ENCODE assay signal across 8 cellular contexts in the genomic region with DNA sequence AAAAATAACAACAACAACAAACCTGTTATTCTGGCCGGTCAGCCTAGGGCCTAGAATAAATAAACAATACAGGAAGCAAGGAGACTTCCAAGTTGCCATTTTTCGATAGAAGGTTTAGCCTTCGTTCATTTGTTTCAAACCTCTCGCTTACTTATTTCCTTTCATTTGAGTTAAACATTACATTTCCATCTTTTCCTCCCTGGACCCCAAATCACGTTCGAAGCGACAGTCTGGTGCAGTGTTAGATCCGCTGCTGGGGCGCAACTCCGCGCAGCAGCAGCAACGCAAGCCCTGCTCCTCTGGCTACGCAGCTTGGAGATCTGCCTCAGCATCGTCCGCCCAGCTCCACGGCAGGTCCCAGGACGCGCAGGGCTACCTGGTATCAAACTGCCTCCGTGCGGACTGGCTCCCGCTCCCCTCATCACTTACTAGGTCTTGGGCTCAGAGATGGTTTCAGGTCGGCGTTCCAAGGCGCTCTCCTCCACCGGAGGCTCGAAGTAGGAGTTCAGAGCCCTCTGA. TPM values are rescaled to one million over a fixed set of nuclear protein-coding genes. Genes with fewer than 3 reads are reported as not detected.
DNase-seq lines count a peak whose midpoint lies in the region; ATAC-seq and TF ChIP-seq lines count a peak whose summit lies in the region.

No MANE protein-coding gene starts in this region.

- H2AFZ ChIP-seq in Karpas-422 (ENCODE audit: low read length) (peak overlapping the region; percentile 85), neural progenitor cell (replicated peaks) (peak overlapping the region; percentile 79)

- DNase-seq in GM06990 (ENCODE audit: extremely low read depth, insufficient read length) (no peak), Karpas-422 (peak; percentile 76), fibroblast of villous mesenchyme (ENCODE audit: low read depth) (peak; percentile 49), neural progenitor cell (ENCODE audit: low spot score) (no peak), aorta (peak; percentile 49 to 75), SHP77 treated with DMSO at 0.1 percent for 48 hours (lab: John Stamatoyannopoulos, UW) (no peak)
- no peak for DNase-seq in activated T-helper 1 cell treated with anti-CD3 and anti-CD28 coated beads, Interleukin-12 subunit alpha, Interleukin-12 subunit beta, Interleukin-2, Interleukin-4 antibody, amounts not matched to agents 30 ng/mL and 10 ng/mL and 1 ng/mL, durations not matched to agents 14 hours and 24 hours and 36 hours (ENCODE audit: low spot score)

- H3K36me3 ChIP-seq in GM06990 (ENCODE audit: control insufficient read depth, insufficient read depth, low read length), result peaks cover 5% of the 10 kb centered on the region
- H3K36me3 ChIP-seq in Karpas-422 (ENCODE audit: insufficient read depth, low read length), result peaks cover 27% of the 10 kb centered on the region
- H3K36me3 ChIP-seq in neural progenitor cell, result no peaks in the 10 kb centered on the region
- H3K36me3 ChIP-seq in aorta (ENCODE audit: control insufficient read depth in 1 of 2, insufficient read depth in 2 of 2, low read length in 1 of 2), result peaks cover 0 to 1% of the 10 kb centered on the region in 2 donors

- H3K79me2 ChIP-seq in Karpas-422 (ENCODE audit: low read length), result peaks cover 64% of the 10 kb centered on the region
- peaks cover 45% of the 10 kb centered on the region for H3K79me2 ChIP-seq in neural progenitor cell (ENCODE audit: low read depth)

- H3K4me3 Mint-ChIP-seq in activated T-helper 1 cell treated with anti-CD3 and anti-CD28 coated beads, Interleukin-12 subunit alpha, Interleukin-12 subunit beta, Interleukin-2, Interleukin-4 antibody, amounts not matched to agents 30 ng/mL and 10 ng/mL and 1 ng/mL, durations not matched to agents 14 hours and 24 hours and 36 hours, result peak overlapping the region; percentile 92
- peak overlapping the region; percentile 97 for H3K4me3 Mint-ChIP-seq in neural progenitor cell

- H3F3A ChIP-seq in neural progenitor cell (ENCODE audit: low read depth), result peaks cover 28% of the 10 kb centered on the region

- H3K9ac ChIP-seq in Karpas-422 (ENCODE audit: low read length), result peak overlapping the region; percentile 96
- peak overlapping the region; percentile 78 for H3K9ac ChIP-seq in neural progenitor cell

- H3K27ac Mint-ChIP-seq in activated T-helper 1 cell treated with anti-CD3 and anti-CD28 coated beads, Interleukin-12 subunit alpha, Interleukin-12 subunit beta, Interleukin-2, Interleukin-4 antibody, amounts not matched to agents 30 ng/mL and 10 ng/mL and 1 ng/mL, durations not matched to agents 14 hours and 24 hours and 36 hours, result peak overlapping the region; percentile 99
- H3K27ac Mint-ChIP-seq in neural progenitor cell, result peak overlapping the region; percentile 97

- H3K4me1 Mint-ChIP-seq in activated T-helper 1 cell treated with anti-CD3 and anti-CD28 coated beads, Interleukin-12 subunit alpha, Interleukin-12 subunit beta, Interleukin-2, Interleukin-4 antibody, amounts not matched to agents 30 ng/mL and 10 ng/mL and 1 ng/mL, durations not matched to agents 14 hours and 24 hours and 36 hours (ENCODE audit: low read depth), result peaks cover 66% of the 10 kb centered on the region
- peaks cover 28% of the 10 kb centered on the region for H3K4me1 Mint-ChIP-seq in neural progenitor cell

- H3K27me3 Mint-ChIP-seq in activated T-helper 1 cell treated with anti-CD3 and anti-CD28 coated beads, Interleukin-12 subunit alpha, Interleukin-12 subunit beta, Interleukin-2, Interleukin-4 antibody, amounts not matched to agents 30 ng/mL and 10 ng/mL and 1 ng/mL, durations not matched to agents 14 hours and 24 hours and 36 hours (ENCODE audit: insufficient read depth), result no peaks in the 10 kb centered on the region
- peaks cover 8% of the 10 kb centered on the region for H3K27me3 Mint-ChIP-seq in neural progenitor cell (ENCODE audit: insufficient read depth, low read depth)

- H3K4me1 ChIP-seq in Karpas-422 (ENCODE audit: low read length) (peaks cover 29% of the 10 kb centered on the region), neural progenitor cell (peaks cover 34% of the 10 kb centered on the region), aorta (ENCODE audit: control insufficient read depth in 1 of 2, insufficient read depth in 2 of 2, low read length in 2 of 2) (peaks cover 0 to 4% of the 10 kb centered on the region in 2 donors)

- intact Hi-C loops in activated T-helper 1 cell treated with anti-CD3 and anti-CD28 coated beads, Interleukin-12 subunit alpha, Interleukin-12 subunit beta, Interleukin-2, Interleukin-4 antibody, amounts not matched to agents 30 ng/mL and 10 ng/mL and 1 ng/mL, durations not matched to agents 14 hours and 24 hours and 36 hours (cut with micrococcal nuclease), result loop anchor here (1.0 to 2.0 kb wide), 5 partner anchors 20 to 171 kb away; a partner anchor contains a TSS
- intact Hi-C loops in aorta (cut with DNase I), result loop anchor here in 1 of 2 donors (2.0 to 10.0 kb wide), 2 partner anchors 55 to 99 kb away; no protein-coding TSS in a partner anchor

- H3K9me2 ChIP-seq in Karpas-422 (replicated peaks; ENCODE audit: insufficient read depth, low read length), result no peaks in the 10 kb centered on the region

- H3K4me3 ChIP-seq in GM06990 (replicated peaks; ENCODE audit: low read depth, low read length) (peak overlapping the region; percentile 94), Karpas-422 (ENCODE audit: low read length) (peak overlapping the region; percentile 93), fibroblast of villous mesenchyme (ENCODE audit: low read depth, low read length) (peak overlapping the region; percentile 99), neural progenitor cell (peak overlapping the region; percentile 83), aorta (ENCODE audit: low read length in 2 of 2) (peak overlapping the region; percentile 34 to 73)

- H3K27ac ChIP-seq in Karpas-422 (ENCODE audit: low read length) (peak overlapping the region; percentile 74), neural progenitor cell (peak overlapping the region; percentile 70), aorta (ENCODE audit: low read depth in 1 of 2, low read length in 2 of 2) (peak overlapping the region in 1 of 2 donors; percentile 54)

- peak; percentile 29 for ATAC-seq in GM21737 (IDR thresholded peaks at IDR 0.05; ENCODE audit: unreplicated experiment)
- peak; percentile 71 for ATAC-seq in aorta (ENCODE audit: low FRiP score)

- no peaks in the 10 kb centered on the region for H3K27me3 ChIP-seq in GM06990 (replicated peaks; ENCODE audit: control insufficient read depth, insufficient read depth, low read length)
- H3K27me3 ChIP-seq in Karpas-422 (ENCODE audit: low read length), result no peaks in the 10 kb centered on the region
- H3K27me3 ChIP-seq in neural progenitor cell, result no peaks in the 10 kb centered on the region
- H3K27me3 ChIP-seq in aorta (ENCODE audit: control insufficient read depth in 1 of 2, insufficient read depth in 2 of 2, low read length in 1 of 2), result no peaks in the 10 kb centered on the region

- WGBS in aorta, 2 donors, result 0% methylated on average over 26 of the region's 26 CpGs

- H3K36me3 Mint-ChIP-seq in activated T-helper 1 cell treated with anti-CD3 and anti-CD28 coated beads, Interleukin-12 subunit alpha, Interleukin-12 subunit beta, Interleukin-2, Interleukin-4 antibody, amounts not matched to agents 30 ng/mL and 10 ng/mL and 1 ng/mL, durations not matched to agents 14 hours and 24 hours and 36 hours (ENCODE audit: low read depth), result peaks cover 42% of the 10 kb centered on the region
- H3K36me3 Mint-ChIP-seq in neural progenitor cell, result peaks cover 41% of the 10 kb centered on the region

- no peaks in the 10 kb centered on the region for H4K20me1 ChIP-seq in Karpas-422 (ENCODE audit: insufficient read depth, low read depth, low read length)
- peaks cover 28% of the 10 kb centered on the region for H4K20me1 ChIP-seq in neural progenitor cell (ENCODE audit: low read depth)

- H3K4me2 ChIP-seq in Karpas-422 (ENCODE audit: low read depth, low read length, poor library complexity, severe bottlenecking) (peak overlapping the region; percentile 87), neural progenitor cell (peak overlapping the region; percentile 97)

- H3K9me3 Mint-ChIP-seq in activated T-helper 1 cell treated with anti-CD3 and anti-CD28 coated beads, Interleukin-12 subunit alpha, Interleukin-12 subunit beta, Interleukin-2, Interleukin-4 antibody, amounts not matched to agents 30 ng/mL and 10 ng/mL and 1 ng/mL, durations not matched to agents 14 hours and 24 hours and 36 hours, result peaks cover 18% of the 10 kb centered on the region
- H3K9me3 Mint-ChIP-seq in neural progenitor cell, result peaks cover 22% of the 10 kb centered on the region

- no peak for TF ChIP-seq CTCF in GM06990 (IDR thresholded peaks at IDR 0.05; ENCODE audit: insufficient read depth, low read length, poor library complexity, severe bottlenecking)
- TF ChIP-seq CTCF in fibroblast of villous mesenchyme (IDR thresholded peaks at IDR 0.05; ENCODE audit: insufficient read depth, low read depth, low read length), result no peak
- TF ChIP-seq CTCF in neural progenitor cell (IDR thresholded peaks at IDR 0.05), result no peak

- H3K9me3 ChIP-seq in Karpas-422 (ENCODE audit: low read length) (peaks cover 4% of the 10 kb centered on the region; the same call in 1 of the 2 replicates), neural progenitor cell (ENCODE audit: low read depth) (peaks cover 5% of the 10 kb centered on the region), aorta (ENCODE audit: control insufficient read depth, low read length) (no peaks in the 10 kb centered on the region)

RNA-seq across cellular contexts. Expression of a gene that starts 0.5 kb away (rescaled TPM):
- 30.1 and 49.3 TPM in 2 replicates for total RNA-seq in Karpas-422 (2014; rRNA removed; shearing (Covaris generic); ENCODE audit: low replicate concordance)
- 46.1 and 47.4 TPM in 2 replicates for total RNA-seq in activated T-helper 1 cell treated with anti-CD3 and anti-CD28 coated beads, Interleukin-12 subunit alpha, Interleukin-12 subunit beta, Interleukin-2, Interleukin-4 antibody, amounts not matched to agents 30 ng/mL and 10 ng/mL and 1 ng/mL, durations not matched to agents 14 hours and 24 hours and 36 hours
- 13.2 and 22.9 TPM in 2 replicates for total RNA-seq in fibroblast of villous mesenchyme
- 31.8 and 49.9 TPM in 2 replicates for total RNA-seq in neural progenitor cell (ENCODE audit: low replicate concordance)
- total RNA-seq in aorta, result 10 to 100 TPM; 30.7 to 35.7 TPM
- polyA plus RNA-seq in aorta, result 10 to 100 TPM; 40.8 to 99.7 TPM

RNA-seq across cellular contexts. Expression of a gene that starts 0.7 kb away (rescaled TPM):
- total RNA-seq in Karpas-422 (2014; rRNA removed; shearing (Covaris generic); ENCODE audit: low replicate concordance), result 9.4 and 15.7 TPM in 2 replicates
- 27.0 and 27.4 TPM in 2 replicates for total RNA-seq in activated T-helper 1 cell treated with anti-CD3 and anti-CD28 coated beads, Interleukin-12 subunit alpha, Interleukin-12 subunit beta, Interleukin-2, Interleukin-4 antibody, amounts not matched to agents 30 ng/mL and 10 ng/mL and 1 ng/mL, durations not matched to agents 14 hours and 24 hours and 36 hours
- total RNA-seq in fibroblast of villous mesenchyme (5.2 and 6.8 TPM in 2 replicates), neural progenitor cell (ENCODE audit: low replicate concordance) (9.6 and 12.0 TPM in 2 replicates), aorta (10 to 100 TPM in 1 of 2 donors, 1 to 10 TPM in 1; 8.9 to 10.4 TPM)
- 10 to 100 TPM in 1 of 2 donors, 1 to 10 TPM in 1; 7.3 to 13.5 TPM for polyA plus RNA-seq in aorta

RNA-seq across cellular contexts. Expression of a gene that starts 20.2 kb away (rescaled TPM):
- total RNA-seq in Karpas-422 (2014; rRNA removed; shearing (Covaris generic); ENCODE audit: low replicate concordance), result 0.45 and 0.51 TPM in 2 replicates
- total RNA-seq in activated T-helper 1 cell treated with anti-CD3 and anti-CD28 coated beads, Interleukin-12 subunit alpha, Interleukin-12 subunit beta, Interleukin-2, Interleukin-4 antibody, amounts not matched to agents 30 ng/mL and 10 ng/mL and 1 ng/mL, durations not matched to agents 14 hours and 24 hours and 36 hours, result not detected in 2 replicates
- total RNA-seq in fibroblast of villous mesenchyme (not detected in 2 replicates), neural progenitor cell (ENCODE audit: low replicate concordance) (0.12 and 0.34 TPM in 2 replicates), aorta (under 1 TPM; 0.06 to 0.19 TPM)
- polyA plus RNA-seq in aorta, result under 1 TPM in 1 of 2 donors, not detected in 1; 0.05 TPM

RNA-seq across cellular contexts. Expression of a gene that starts 52.8 kb away (rescaled TPM):
- 49.7 and 123 TPM in 2 replicates for total RNA-seq in Karpas-422 (2014; rRNA removed; shearing (Covaris generic); ENCODE audit: low replicate concordance)
- total RNA-seq in activated T-helper 1 cell treated with anti-CD3 and anti-CD28 coated beads, Interleukin-12 subunit alpha, Interleukin-12 subunit beta, Interleukin-2, Interleukin-4 antibody, amounts not matched to agents 30 ng/mL and 10 ng/mL and 1 ng/mL, durations not matched to agents 14 hours and 24 hours and 36 hours, result 109 TPM in 2 replicates
- 148 and 187 TPM in 2 replicates for total RNA-seq in fibroblast of villous mesenchyme
- 71.5 and 82.3 TPM in 2 replicates for total RNA-seq in neural progenitor cell (ENCODE audit: low replicate concordance)
- 10 to 100 TPM; 72.7 to 88.5 TPM for total RNA-seq in aorta
- 10 to 100 TPM; 35.1 to 41.7 TPM for polyA plus RNA-seq in aorta

Comparison
In these comparisons a context has a peak if more than half of its experiments do, and no peak if none do; other contexts are left out.
1. DNase-seq: peak in Karpas-422 (single experiment), fibroblast of villous mesenchyme (single experiment) and aorta (2 of 2); none in GM06990 (single experiment), activated T-helper 1 cell treated with anti-CD3 and anti-CD28 coated beads, Interleukin-12 subunit alpha, Interleukin-12 subunit beta, Interleukin-2, Interleukin-4 antibody, amounts not matched to agents 30 ng/mL and 10 ng/mL and 1 ng/mL, durations not matched to agents 14 hours and 24 hours and 36 hours (single experiment), neural progenitor cell (single experiment) and SHP77 treated with DMSO at 0.1 percent for 48 hours (single experiment).
2. Peak in every context shown above with its lines, with median percentiles within 50 percentile points of each other: H3K4me3 ChIP-seq.